ENCODE assay signal across 1 cellular context in genomic region chr14:23481362-23481970, GRCh38.
TF ChIP-seq lines count a peak whose summit lies in the region.

No MANE protein-coding gene starts in this region.

TF ChIP-seq in HEK293, 187 proteins besides CTCF, POLR2A, EP300 and RAD21:
- TF ChIP-seq, protein P1, sequence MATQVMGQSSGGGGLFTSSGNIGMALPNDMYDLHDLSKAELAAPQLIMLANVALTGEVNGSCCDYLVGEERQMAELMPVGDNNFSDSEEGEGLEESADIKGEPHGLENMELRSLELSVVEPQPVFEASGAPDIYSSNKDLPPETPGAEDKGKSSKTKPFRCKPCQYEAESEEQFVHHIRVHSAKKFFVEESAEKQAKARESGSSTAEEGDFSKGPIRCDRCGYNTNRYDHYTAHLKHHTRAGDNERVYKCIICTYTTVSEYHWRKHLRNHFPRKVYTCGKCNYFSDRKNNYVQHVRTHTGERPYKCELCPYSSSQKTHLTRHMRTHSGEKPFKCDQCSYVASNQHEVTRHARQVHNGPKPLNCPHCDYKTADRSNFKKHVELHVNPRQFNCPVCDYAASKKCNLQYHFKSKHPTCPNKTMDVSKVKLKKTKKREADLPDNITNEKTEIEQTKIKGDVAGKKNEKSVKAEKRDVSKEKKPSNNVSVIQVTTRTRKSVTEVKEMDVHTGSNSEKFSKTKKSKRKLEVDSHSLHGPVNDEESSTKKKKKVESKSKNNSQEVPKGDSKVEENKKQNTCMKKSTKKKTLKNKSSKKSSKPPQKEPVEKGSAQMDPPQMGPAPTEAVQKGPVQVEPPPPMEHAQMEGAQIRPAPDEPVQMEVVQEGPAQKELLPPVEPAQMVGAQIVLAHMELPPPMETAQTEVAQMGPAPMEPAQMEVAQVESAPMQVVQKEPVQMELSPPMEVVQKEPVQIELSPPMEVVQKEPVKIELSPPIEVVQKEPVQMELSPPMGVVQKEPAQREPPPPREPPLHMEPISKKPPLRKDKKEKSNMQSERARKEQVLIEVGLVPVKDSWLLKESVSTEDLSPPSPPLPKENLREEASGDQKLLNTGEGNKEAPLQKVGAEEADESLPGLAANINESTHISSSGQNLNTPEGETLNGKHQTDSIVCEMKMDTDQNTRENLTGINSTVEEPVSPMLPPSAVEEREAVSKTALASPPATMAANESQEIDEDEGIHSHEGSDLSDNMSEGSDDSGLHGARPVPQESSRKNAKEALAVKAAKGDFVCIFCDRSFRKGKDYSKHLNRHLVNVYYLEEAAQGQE (tag by site-specific recombination; IDR thresholded peaks at IDR 0.05), result peak; percentile 96
- TF ChIP-seq ZNF560 (tag by site-specific recombination; IDR thresholded peaks at IDR 0.05; ENCODE audit: borderline replicate concordance), result no peak
